ENCODE assay signal across 31 cellular contexts in genomic region chr2:81529944-81530343, GRCh38.
"Had no signal": no experiment of that assay in that cellular context is flagged by ENCODE, and none has a peak within 500 bp of the region (broad histone marks: within the 10 kb centered on the region; RNA-seq: fewer than 3 reads in every experiment).

No MANE protein-coding gene starts in this region.

- H3K27ac ChIP-seq: ascending aorta, cardiac muscle cell, VCaP had no signal

- H3K36me3 ChIP-seq: ascending aorta, cardiac muscle cell had no signal

- FAIRE-seq: bronchial epithelial cell, TTC549 had no signal

- H3K27me3 ChIP-seq: ascending aorta, cardiac muscle cell had no signal

- ATAC-seq: activated CD4-positive, alpha-beta T cell treated with anti-CD3 and anti-CD28 coated beads for 36 hours; activated CD4-positive, CD25-positive, alpha-beta regulatory T cell treated with anti-CD3 and anti-CD28 coated beads, Interleukin-2, amount 50 U/mL, for 24 hours; activated CD8-positive, alpha-beta memory T cell treated with anti-CD3 and anti-CD28 coated beads, Interleukin-2, amount 10 ng/mL, durations not matched to agents 7 days and 5 days; activated CD8-positive, alpha-beta T cell treated with anti-CD3 and anti-CD28 coated beads, Interleukin-2, amount 10 ng/mL, durations not matched to agents 7 days and 5 days; activated naive CD8-positive, alpha-beta T cell treated with anti-CD3 and anti-CD28 coated beads, Interleukin-2, amount 50 U/mL, for 24 hours had no signal

- H3K9me3 ChIP-seq: ascending aorta had no signal

- H3K4me1 ChIP-seq: ascending aorta had no signal

- H3K4me3 ChIP-seq: ascending aorta, cardiac muscle cell had no signal

- DNase-seq: activated CD4-positive, alpha-beta memory T cell treated with anti-CD3 and anti-CD28 coated beads, Interleukin-2, amount 10 ng/mL, durations not matched to agents 7 days and 5 days; activated CD4-positive, alpha-beta T cell treated with anti-CD3 and anti-CD28 coated beads for 1 hour; activated CD4-positive, alpha-beta T cell treated with anti-CD3 and anti-CD28 coated beads for 36 hours; activated CD4-positive, alpha-beta T cell treated with anti-CD3 and anti-CD28 coated beads for 48 hours; activated CD4-positive, alpha-beta T cell treated with anti-CD3 and anti-CD28 coated beads, Interleukin-2, amount 10 ng/mL, durations not matched to agents 7 days and 5 days; activated CD4-positive, alpha-beta T cell treated with anti-CD3 and anti-CD28 coated beads, Interleukin-2, amount 50 U/mL, for 48 hours; activated CD4-positive, CD25-positive, alpha-beta regulatory T cell; activated CD8-positive, alpha-beta memory T cell treated with anti-CD3 and anti-CD28 coated beads for 24 hours; activated CD8-positive, alpha-beta memory T cell treated with anti-CD3 and anti-CD28 coated beads, Interleukin-2, amount 10 ng/mL, durations not matched to agents 7 days and 5 days; activated CD8-positive, alpha-beta memory T cell treated with anti-CD3 and anti-CD28 coated beads, Interleukin-2, amount 50 U/mL, for 48 hours; activated CD8-positive, alpha-beta T cell treated with anti-CD3 and anti-CD28 coated beads, Interleukin-2, amount 10 ng/mL, durations not matched to agents 7 days and 5 days; activated effector memory CD4-positive, alpha-beta T cell treated with Interleukin-2 at 50 U/mL for 16 hours; activated gamma-delta T cell; activated naive CD4-positive, alpha-beta T cell treated with anti-CD3 and anti-CD28 coated beads, Interleukin-2, amount 10 ng/mL, durations not matched to agents 7 days and 5 days; activated naive CD4-positive, alpha-beta T cell treated with Interleukin-2 at 50 U/mL for 16 hours; activated naive CD8-positive, alpha-beta T cell treated with anti-CD3 and anti-CD28 coated beads, Interleukin-2, amount 10 ng/mL, durations not matched to agents 7 days and 5 days; activated naive CD8-positive, alpha-beta T cell treated with anti-CD3 and anti-CD28 coated beads, Interleukin-2, amount 50 U/mL, for 24 hours; activated T-cell treated with anti-CD3 and anti-CD28 coated beads, Interleukin-2, amount 50 U/mL, for 24 hours; activated T-cell treated with anti-CD3 and anti-CD28 coated beads, Interleukin-2, amount 50 U/mL, for 48 hours; amygdala; anterior cingulate cortex; caudate nucleus; cerebellar nuclear complex; T-helper 2 cell; T-helper 9 cell had no signal
